In the genomic region with DNA sequence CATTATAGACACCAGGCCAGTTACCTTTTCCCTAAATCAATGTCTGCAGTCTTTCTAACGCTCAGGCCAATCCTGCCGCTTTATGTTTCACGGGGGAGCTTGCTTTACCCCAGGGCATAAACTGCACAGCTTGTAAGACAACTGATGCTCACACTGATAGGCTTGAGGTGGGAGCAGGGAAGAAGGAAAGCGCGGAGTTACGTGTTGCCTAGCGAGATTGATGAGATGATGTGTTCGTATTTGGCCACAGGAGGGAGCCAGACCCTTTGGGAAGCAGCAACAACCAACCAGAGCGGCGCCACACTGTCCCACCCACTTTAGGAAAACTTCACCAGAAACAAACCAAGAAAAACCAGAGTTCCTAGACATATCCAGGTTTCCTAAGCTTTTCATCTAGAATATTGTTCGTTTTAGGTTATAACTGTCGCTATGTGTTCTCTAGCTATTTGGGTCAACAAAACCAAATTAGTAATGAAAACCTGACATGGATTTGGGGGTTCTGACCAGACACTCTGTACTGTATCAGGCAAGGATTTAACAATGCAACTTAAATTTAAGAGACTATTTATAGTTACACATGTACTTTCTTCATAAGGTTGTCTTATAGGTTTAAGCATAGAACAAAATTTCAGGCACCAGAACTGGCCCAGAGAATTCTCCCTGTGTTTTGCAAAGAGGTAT, we compare ENCODE assay signal across 8 cellular contexts. TPM values are rescaled to one million over a fixed set of nuclear protein-coding genes. Genes with fewer than 3 reads are reported as not detected.
DNase-seq lines count a peak whose midpoint lies in the region; ATAC-seq and TF ChIP-seq lines count a peak whose summit lies in the region.

No MANE protein-coding gene starts in this region.

- peak; percentile 48 to 69 (median 57) for DNase-seq in CD4-positive, alpha-beta T cell
- DNase-seq in HPDE6-E6E7 (ENCODE audit: extremely low spot score) (peak; percentile 79), NOMO-1 (lab: John Stamatoyannopoulos, UW; ENCODE audit: unreplicated experiment in 2 of 2) (peak; percentile 48 to 76), endothelial cell (ENCODE audit: low spot score) (peak; percentile 77)
- DNase-seq in activated CD8-positive, alpha-beta memory T cell treated with anti-CD3 and anti-CD28 coated beads for 48 hours (ENCODE audit: low read depth in 2 of 3, low spot score in 2 of 3): peak in 2 of 3 experiments; percentile 20 to 38
- peak; percentile 21 to 53 for DNase-seq in stimulated activated CD8-positive, alpha-beta memory T cell treated with anti-CD3 and anti-CD28 coated beads, Interleukin-7, amount 100 ng/mL, for 1 hour (ENCODE audit: low read depth in 2 of 2)

- no peaks in the 10 kb centered on the region for H3K27me3 Mint-ChIP-seq in CD4-positive, alpha-beta T cell
- H3K27me3 Mint-ChIP-seq in endothelial cell (ENCODE audit: unreplicated experiment): no peaks in the 10 kb centered on the region

- H3K9me3 ChIP-seq in CD4-positive, alpha-beta T cell (ENCODE audit: control insufficient read depth, low read length): no peaks in the 10 kb centered on the region
- H3K9me3 ChIP-seq in mucosa of stomach (ENCODE audit: control insufficient read depth, low read length): no peaks in the 10 kb centered on the region

- H3K4me3 ChIP-seq in mucosa of stomach (ENCODE audit: low read length): no peak overlapping the region

- peak overlapping the region; percentile 72 for H3K4me3 Mint-ChIP-seq in CD4-positive, alpha-beta T cell
- H3K4me3 Mint-ChIP-seq in endothelial cell (ENCODE audit: unreplicated experiment): no peak overlapping the region

- H3K36me3 Mint-ChIP-seq in CD4-positive, alpha-beta T cell (ENCODE audit: low read depth): no peaks in the 10 kb centered on the region
- no peaks in the 10 kb centered on the region for H3K36me3 Mint-ChIP-seq in endothelial cell (ENCODE audit: low read depth, unreplicated experiment)

- CTCF ChIA-PET in CD4-positive, alpha-beta T cell (lab: Charles Lee): interaction anchor here (0.9 to 2.0 kb wide), 10 partner anchors 9 to 99 kb away, joined by 3 to 26 read pairs (median 7); no protein-coding TSS in a partner anchor

- no peak overlapping the region for H3K27ac Mint-ChIP-seq in CD4-positive, alpha-beta T cell
- no peak overlapping the region for H3K27ac Mint-ChIP-seq in endothelial cell (ENCODE audit: unreplicated experiment)

- peaks cover 6% of the 10 kb centered on the region for H3K4me1 Mint-ChIP-seq in CD4-positive, alpha-beta T cell (ENCODE audit: low read depth)
- peaks cover 11% of the 10 kb centered on the region for H3K4me1 Mint-ChIP-seq in endothelial cell (ENCODE audit: unreplicated experiment)

- no peaks in the 10 kb centered on the region for H3K27me3 ChIP-seq in CD4-positive, alpha-beta T cell (ENCODE audit: control insufficient read depth, insufficient read depth, low read length)
- H3K27me3 ChIP-seq in mucosa of stomach (ENCODE audit: control insufficient read depth, insufficient read depth, low read length): no peaks in the 10 kb centered on the region

- H3K9ac ChIP-seq in mucosa of stomach (ENCODE audit: low read length): peak overlapping the region; percentile 40

- H3K4me1 ChIP-seq in mucosa of stomach (ENCODE audit: control insufficient read depth, insufficient read depth, low read length): peaks cover 5% of the 10 kb centered on the region

- peak; percentile 97 for ATAC-seq in CD4-positive, alpha-beta T cell (ENCODE audit: poor library complexity)
- peak; percentile 98 for ATAC-seq in GM19455 (IDR thresholded peaks at IDR 0.05; ENCODE audit: unreplicated experiment)

- peak; percentile 87 for TF ChIP-seq CTCF in CD4-positive, alpha-beta T cell (IDR thresholded peaks at IDR 0.05)
- peak; percentile 71 for TF ChIP-seq CTCF in endothelial cell (IDR thresholded peaks at IDR 0.05; ENCODE audit: unreplicated experiment)

- intact Hi-C loops in CD4-positive, alpha-beta T cell (cut with DNase I, micrococcal nuclease): loop anchor here (1.0 to 10.0 kb wide), 4 partner anchors 46 to 844 kb away; no protein-coding TSS in a partner anchor

- no peaks in the 10 kb centered on the region for H3K9me3 Mint-ChIP-seq in CD4-positive, alpha-beta T cell
- H3K9me3 Mint-ChIP-seq in endothelial cell (ENCODE audit: unreplicated experiment): no peaks in the 10 kb centered on the region

- no peaks in the 10 kb centered on the region for H3K36me3 ChIP-seq in mucosa of stomach (ENCODE audit: control insufficient read depth, insufficient read depth, low read length)

- H3K27ac ChIP-seq in CD4-positive, alpha-beta T cell (ENCODE audit: low read depth, low read length): no peak overlapping the region

- POLR2A ChIA-PET in CD4-positive, alpha-beta T cell (lab: Charles Lee): interaction anchor here (1.0 to 2.1 kb wide), 4 partner anchors 9 to 47 kb away, joined by 3 to 13 read pairs (median 6); no protein-coding TSS in a partner anchor

RNA-seq across cellular contexts. Expression of a gene that starts 2.4 kb away (rescaled TPM):
- under 1 TPM in 1 of 2 experiments, not detected in 1; 0.25 TPM for total RNA-seq in CD4-positive, alpha-beta T cell
- not detected for total RNA-seq in endothelial cell (ENCODE audit: unreplicated experiment)

RNA-seq across cellular contexts. Expression of a gene that starts 30.2 kb away (rescaled TPM):
- not detected for total RNA-seq in CD4-positive, alpha-beta T cell
- not detected for total RNA-seq in endothelial cell (ENCODE audit: unreplicated experiment)

Comparison
In these comparisons a context has a peak if more than half of its experiments do, and no peak if none do; other contexts are left out.
1. DNase-seq: peak in every context shown above with its lines; median percentile 79 in HPDE6-E6E7; 77 in endothelial cell; 62 in NOMO-1; 57 in CD4-positive, alpha-beta T cell; 37 in stimulated activated CD8-positive, alpha-beta memory T cell treated with anti-CD3 and anti-CD28 coated beads, Interleukin-7, amount 100 ng/mL, for 1 hour; 29 in activated CD8-positive, alpha-beta memory T cell treated with anti-CD3 and anti-CD28 coated beads for 48 hours.